ENCODE assay signal across 1 cellular context in genomic region chr15:57866149-57866736, GRCh38.
TF ChIP-seq lines count a peak whose summit lies in the region.

No MANE protein-coding gene starts in this region.

TF ChIP-seq in K562, 482 proteins besides CTCF, POLR2A, EP300 and RAD21 (continued from another document):
- TF ChIP-seq CREB3L1 (IDR thresholded peaks at IDR 0.05; ENCODE audit: borderline replicate concordance, low read depth) (peak; percentile 67; the same call in 1 of the 2 replicates), ZNF197 (CRISPR knock-in tag; IDR thresholded peaks at IDR 0.05; ENCODE audit: low read depth) (0 out of 2 replicates have a peak, but pooled peaks have one; percentile 52), ZNF512 (tag; IDR thresholded peaks at IDR 0.05) (0 out of 2 replicates have a peak, but pooled peaks have one; percentile 51), ZNF23 (CRISPR knock-in tag; IDR thresholded peaks at IDR 0.05) (no peak), BRF1 (IDR thresholded peaks at IDR 0.05; ENCODE audit: borderline replicate concordance, extremely low read depth, insufficient read length) (no peak), YY1 (IDR thresholded peaks at IDR 0.05; ENCODE audit: borderline replicate concordance in 1 of 3, control insufficient read depth in 1 of 3, extremely low read depth in 1 of 3, insufficient read depth in 3 of 3, insufficient read length in 1 of 3, insufficient replicate concordance in 2 of 3, low read depth in 1 of 3, low read length in 2 of 3) (peak in 1 of 3 experiments; percentile 15)
